8 cellular contexts compared by ENCODE assay signal in genomic region chr1:68600049-68600661, GRCh38.
A peak's percentile ranks its signal among the peaks of the same experiment; 100 is the strongest.
DNase-seq lines count a peak whose midpoint lies in the region; ATAC-seq and TF ChIP-seq lines count a peak whose summit lies in the region.

No MANE protein-coding gene starts in this region.

- no peak for TF ChIP-seq CTCF in GM20000 (IDR thresholded peaks at IDR 0.05; ENCODE audit: extremely low read depth, missing control alignments)

- H3K9me3 ChIP-seq in T-helper 17 cell (ENCODE audit: control insufficient read depth, low read length, poor library complexity, severe bottlenecking), result no peaks in the 10 kb centered on the region

- no peaks in the 10 kb centered on the region for H3K36me3 Mint-ChIP-seq in T-helper 17 cell (ENCODE audit: low read depth)

- in situ Hi-C loops in ACHN (cut with HindIII; ENCODE audit: low pct_ligation_motif_present, low pct_unique_long_range_greater_than_20kb, low sequenced_read_pairs) (no loop called here), SK-MEL-5 (cut with HindIII; ENCODE audit: low pct_unique_long_range_greater_than_20kb, low sequenced_read_pairs) (no loop called here)

- no peaks in the 10 kb centered on the region for H3K4me1 Mint-ChIP-seq in T-helper 17 cell

- no peaks in the 10 kb centered on the region for H3K27me3 Mint-ChIP-seq in T-helper 17 cell

- no peak overlapping the region for H3K4me3 Mint-ChIP-seq in T-helper 17 cell

- ATAC-seq in T-helper 17 cell (no peak), HG03520 (IDR thresholded peaks at IDR 0.05; ENCODE audit: unreplicated experiment) (no peak)

- no peak overlapping the region for H3K27ac Mint-ChIP-seq in T-helper 17 cell

- peak; percentile 36 for DNase-seq in ACHN
- DNase-seq in GM20000 (ENCODE audit: low spot score), result peak; percentile 7
- DNase-seq in SK-MEL-5 (ENCODE audit: low read depth, low spot score), result peak; percentile 33
- DNase-seq in iPS DF 19.7 (ENCODE audit: low read depth, low spot score), result peak; percentile 72
- no peak for DNase-seq in T-helper 17 cell
- no peak for DNase-seq in activated T-cell treated with anti-CD3 and anti-CD28 coated beads, Interleukin-2, amount 50 U/mL, for 1 hour
- no peak for DNase-seq in stimulated activated CD8-positive, alpha-beta memory T cell treated with anti-CD3 and anti-CD28 coated beads, Interleukin-4, amount 100 ng/mL, for 48 hours

Comparison
In these comparisons a context has a peak if more than half of its experiments do, and no peak if none do; other contexts are left out.
1. DNase-seq: peak in ACHN (single experiment), GM20000 (single experiment), SK-MEL-5 (single experiment) and iPS DF 19.7 (single experiment); none in T-helper 17 cell (0 of 3), activated T-cell treated with anti-CD3 and anti-CD28 coated beads, Interleukin-2, amount 50 U/mL, for 1 hour (single experiment) and stimulated activated CD8-positive, alpha-beta memory T cell treated with anti-CD3 and anti-CD28 coated beads, Interleukin-4, amount 100 ng/mL, for 48 hours (single experiment).